Comparison of ENCODE assay signal across 8 cellular contexts in the genomic region with DNA sequence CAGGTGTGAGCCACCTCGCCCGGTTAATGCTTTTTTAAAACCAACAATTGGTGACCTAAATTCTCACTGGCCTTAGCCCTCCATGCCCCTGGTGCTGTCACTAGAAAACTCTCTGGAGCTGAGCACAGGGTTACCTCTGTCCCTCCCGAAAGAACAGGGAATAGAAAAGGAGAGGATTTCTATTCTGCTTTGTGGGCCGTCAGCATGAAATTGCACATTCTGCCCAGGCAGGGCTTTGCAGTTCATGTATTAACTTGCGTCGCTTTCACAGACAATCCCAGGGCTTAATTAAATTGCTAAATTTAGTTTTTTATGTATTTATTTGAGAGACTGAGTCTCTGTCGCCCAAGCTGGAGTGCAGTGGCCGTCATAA. TPM values are rescaled to one million over a fixed set of nuclear protein-coding genes. Genes with fewer than 3 reads are reported as not detected.
DNase-seq lines count a peak whose midpoint lies in the region; ATAC-seq and TF ChIP-seq lines count a peak whose summit lies in the region.

No MANE protein-coding gene starts in this region.

- peak overlapping the region; percentile 66 for H3K4me3 ChIP-seq in AG04449 (ENCODE audit: low read depth, low read length)
- peak overlapping the region; percentile 81 for H3K4me3 ChIP-seq in iPS-20b (ENCODE audit: low read length)

- H3K27me3 Mint-ChIP-seq in HFFc6 (ENCODE audit: insufficient read depth): peaks cover 4% of the 10 kb centered on the region

- TF ChIP-seq CTCF in AG04449 (IDR thresholded peaks at IDR 0.05; ENCODE audit: insufficient read depth, low read length, missing control alignments) (no peak), HFFc6 (IDR thresholded peaks at IDR 0.05) (no peak)

- H3K27ac ChIP-seq in iPS-20b (ENCODE audit: low read length) (no peak overlapping the region), substantia nigra (ENCODE audit: low read depth, low read length, poor library complexity, severe bottlenecking) (peak overlapping the region; percentile 67)

- H3K4me1 ChIP-seq in iPS-20b (ENCODE audit: insufficient read depth, low read length): peaks cover 5% of the 10 kb centered on the region

- H3K9me3 Mint-ChIP-seq in HFFc6: peaks cover 35% of the 10 kb centered on the region
- peaks cover 27 to 34% of the 10 kb centered on the region in 2 donors for H3K9me3 Mint-ChIP-seq in activated naive CD4-positive, alpha-beta T cell treated with anti-CD3 and anti-CD28 coated beads, Interleukin-2, amount 50 U/mL, for 72 hours

- no peak overlapping the region for H3K9ac ChIP-seq in iPS-20b (ENCODE audit: low read depth, low read length)

- H3K36me3 Mint-ChIP-seq in HFFc6 (ENCODE audit: low read depth): peaks cover 65% of the 10 kb centered on the region
- H3K36me3 Mint-ChIP-seq in activated naive CD4-positive, alpha-beta T cell treated with anti-CD3 and anti-CD28 coated beads, Interleukin-2, amount 50 U/mL, for 72 hours: peaks cover 54 to 73% of the 10 kb centered on the region in 2 donors

- H3K36me3 ChIP-seq in iPS-20b (ENCODE audit: insufficient read depth, low read depth, low read length): peaks cover 38% of the 10 kb centered on the region

- H3K4me1 Mint-ChIP-seq in HFFc6 (ENCODE audit: low read depth): peaks cover 21% of the 10 kb centered on the region

- peak overlapping the region; percentile 67 for H3K27ac Mint-ChIP-seq in HFFc6
- peak overlapping the region; percentile 29 to 89 for H3K27ac Mint-ChIP-seq in activated naive CD4-positive, alpha-beta T cell treated with anti-CD3 and anti-CD28 coated beads, Interleukin-2, amount 50 U/mL, for 72 hours

- CTCF ChIA-PET in AG04449 (lab: Yijun Ruan, JAX): no interaction called here

- H3K4me3 Mint-ChIP-seq in HFFc6: peak overlapping the region; percentile 92

- POLR2A ChIA-PET in AG04449 (lab: Yijun Ruan, JAX): no interaction called here

- ATAC-seq in activated naive CD4-positive, alpha-beta T cell treated with anti-CD3 and anti-CD28 coated beads, Interleukin-2, amount 50 U/mL, for 72 hours: peak in 1 of 2 donors; percentile 23

- no peaks in the 10 kb centered on the region; the same call in 1 of the 2 replicates for H3K27me3 ChIP-seq in iPS-20b (ENCODE audit: insufficient read depth, low read length)

- H3K9me3 ChIP-seq in iPS-20b (ENCODE audit: insufficient read depth, low read depth, low read length): 0 out of 2 replicates have a peak, but pooled peaks cover 5% of the 10 kb centered on the region

- DNase-seq in AG04449 (ENCODE audit: low read depth, low spot score) (no peak), HFFc6 (no peak), substantia nigra (lab: John Stamatoyannopoulos, UW) (peak in 1 of 49 donors; percentile 39), SK-N-DZ (ENCODE audit: low spot score) (no peak), NCI-H69 (lab: John Stamatoyannopoulos, UW) (no peak)
- DNase-seq in activated naive CD4-positive, alpha-beta T cell treated with anti-CD3 and anti-CD28 coated beads, Interleukin-2, amount 50 U/mL, for 72 hours (ENCODE audit: low spot score in 2 of 2): peak in 1 of 2 donors; percentile 2
- DNase-seq in stimulated activated naive CD4-positive, alpha-beta T cell treated with Interleukin-2 at 50 U/mL for 16 hours (lab: John Stamatoyannopoulos, UW): no peak

RNA-seq across cellular contexts. Expression of gene ZNF480, which starts 0.6 kb away (rescaled TPM):
- total RNA-seq in HFFc6 (2021; fragmentation: NEBNext Ultra II Directional; extraction: Animal tissue kit (Norgen Biotek cat#: 25700)): 10 to 100 TPM in 5 of 6 experiments, 1 to 10 TPM in 1; 9.8 to 12.5 (median 11.9) TPM
- 1 to 10 TPM; 2.0 to 9.9 TPM for total RNA-seq in activated naive CD4-positive, alpha-beta T cell treated with anti-CD3 and anti-CD28 coated beads, Interleukin-2, amount 50 U/mL, for 72 hours
- 4.2 and 4.5 TPM in 2 replicates for polyA plus RNA-seq in SK-N-DZ (2014; cell fraction: cytosol; rRNA removed)
- polyA plus RNA-seq in SK-N-DZ (2014; cell fraction: nucleus; rRNA removed): 2.9 and 4.6 TPM in 2 replicates

RNA-seq across cellular contexts. Expression of gene ZNF766, which starts 27.0 kb away (rescaled TPM):
- total RNA-seq in HFFc6 (2021; fragmentation: NEBNext Ultra II Directional; extraction: Animal tissue kit (Norgen Biotek cat#: 25700)): 10 to 100 TPM in 5 of 6 experiments, 1 to 10 TPM in 1; 9.6 to 12.0 (median 10.8) TPM
- total RNA-seq in activated naive CD4-positive, alpha-beta T cell treated with anti-CD3 and anti-CD28 coated beads, Interleukin-2, amount 50 U/mL, for 72 hours: 10 to 100 TPM; 22.4 to 24.2 TPM
- 7.4 and 9.8 TPM in 2 replicates for polyA plus RNA-seq in SK-N-DZ (2014; cell fraction: cytosol; rRNA removed)
- 2.8 and 3.8 TPM in 2 replicates for polyA plus RNA-seq in SK-N-DZ (2014; cell fraction: nucleus; rRNA removed)

RNA-seq across cellular contexts. Expression of gene ZNF610, which starts 39.7 kb away (rescaled TPM):
- total RNA-seq in HFFc6 (2021; fragmentation: NEBNext Ultra II Directional; extraction: Animal tissue kit (Norgen Biotek cat#: 25700)): under 1 TPM in 1 of 6 experiments, not detected in 5; 0.14 TPM
- 1 to 10 TPM in 1 of 2 donors, under 1 TPM in 1; 0.58 to 1.1 TPM for total RNA-seq in activated naive CD4-positive, alpha-beta T cell treated with anti-CD3 and anti-CD28 coated beads, Interleukin-2, amount 50 U/mL, for 72 hours
- polyA plus RNA-seq in SK-N-DZ (2014; cell fraction: cytosol; rRNA removed): 4.0 and 5.4 TPM in 2 replicates
- 4.7 and 5.1 TPM in 2 replicates for polyA plus RNA-seq in SK-N-DZ (2014; cell fraction: nucleus; rRNA removed)
